Comparison of ENCODE assay signal across 9 cellular contexts in the genomic region with DNA sequence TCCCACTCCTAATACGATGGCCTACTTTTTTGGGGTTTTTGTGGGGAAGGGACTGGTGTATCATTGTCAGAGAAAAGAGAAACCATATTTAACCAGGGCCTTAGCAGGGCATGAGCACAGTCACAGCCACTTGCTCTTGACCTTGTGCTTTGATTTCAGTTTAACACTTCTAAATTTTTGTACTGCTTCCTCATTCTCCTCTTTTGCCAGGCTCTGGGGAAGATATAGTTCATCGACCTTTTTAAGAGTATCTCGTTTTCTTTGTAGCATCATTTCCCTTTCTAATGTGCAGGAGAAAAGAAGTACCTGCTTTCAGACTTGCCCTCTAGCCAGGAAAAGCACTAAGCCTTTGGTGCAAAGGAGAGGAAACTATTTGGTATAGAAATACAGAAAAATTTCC. TPM values are rescaled to one million over a fixed set of nuclear protein-coding genes. Genes with fewer than 3 reads are reported as not detected.
DNase-seq lines count a peak whose midpoint lies in the region; FAIRE-seq and TF ChIP-seq lines count a peak whose summit lies in the region.
"Had no signal": no experiment of that assay in that cellular context is flagged by ENCODE, and none has a peak within 500 bp of the region (broad histone marks: within the 10 kb centered on the region; RNA-seq: fewer than 3 reads in every experiment).

No MANE protein-coding gene starts in this region.

- intact Hi-C loops in activated T-helper 2 cell treated with anti-CD3 and anti-CD28 coated beads, Interferon-gamma antibody, Interleukin-2, Interleukin-4, amounts not matched to agents 10 μg/mL and 5 μg/mL and 100 μg/mL, durations not matched to agents 14 hours and 24 hours and 36 hours (cut with micrococcal nuclease) = loop anchor here (5.0 to 10.0 kb wide), 4 partner anchors 128 to 1032 kb away; a partner anchor contains a TSS

- H3K4me1 Mint-ChIP-seq in activated naive CD4-positive, alpha-beta T cell treated with anti-CD3 and anti-CD28 coated beads, Interleukin-2, amount 10 ng/mL, durations not matched to agents 7 days and 5 days = peaks cover 64% of the 10 kb centered on the region
- H3K4me1 Mint-ChIP-seq in activated T-helper 2 cell treated with anti-CD3 and anti-CD28 coated beads, Interferon-gamma antibody, Interleukin-2, Interleukin-4, amounts not matched to agents 10 μg/mL and 5 μg/mL and 100 μg/mL, durations not matched to agents 14 hours and 24 hours and 36 hours (ENCODE audit: low read depth) = peaks cover 62% of the 10 kb centered on the region

- FAIRE-seq in frontal cortex (lab: Jason Lieb, UNC) = no peak

- peak overlapping the region; percentile 86 for H3K4me3 Mint-ChIP-seq in activated naive CD4-positive, alpha-beta T cell treated with anti-CD3 and anti-CD28 coated beads, Interleukin-2, amount 10 ng/mL, durations not matched to agents 7 days and 5 days
- H3K4me3 Mint-ChIP-seq in activated T-helper 2 cell treated with anti-CD3 and anti-CD28 coated beads, Interferon-gamma antibody, Interleukin-2, Interleukin-4, amounts not matched to agents 10 μg/mL and 5 μg/mL and 100 μg/mL, durations not matched to agents 14 hours and 24 hours and 36 hours (ENCODE audit: low read depth) = peak overlapping the region; percentile 98

- no peak for TF ChIP-seq CTCF in kidney epithelial cell (IDR thresholded peaks at IDR 0.05; ENCODE audit: insufficient read depth, low read length, poor library complexity, severe bottlenecking)
- TF ChIP-seq CTCF in tibial nerve (IDR thresholded peaks at IDR 0.05) = no peak
- no peak for TF ChIP-seq CTCF in GM10266 (IDR thresholded peaks at IDR 0.05; ENCODE audit: control insufficient read depth, insufficient read depth, low read depth, missing control alignments)

- 34 to 39% methylated on average over 3 of the region's 3 CpGs for WGBS in tibial nerve, 2 donors

- no peaks in the 10 kb centered on the region for H3K9me3 ChIP-seq in tibial nerve

- peaks cover 0 to 70% (median 36%) of the 10 kb centered on the region in 4 donors for H3K4me1 ChIP-seq in tibial nerve

- H3K27me3 ChIP-seq in kidney epithelial cell (ENCODE audit: control insufficient read depth, insufficient read depth, low read length) (no peaks in the 10 kb centered on the region), tibial nerve (no peaks in the 10 kb centered on the region)

- no peak for TF ChIP-seq EP300 in tibial nerve (IDR thresholded peaks at IDR 0.05)

- TF ChIP-seq POLR2A in tibial nerve (IDR thresholded peaks at IDR 0.05) = no peak

- H3K27ac ChIP-seq in tibial nerve = peak overlapping the region; percentile 96 to 100 (median 100)

- no peaks in the 10 kb centered on the region for H3K9me3 Mint-ChIP-seq in activated naive CD4-positive, alpha-beta T cell treated with anti-CD3 and anti-CD28 coated beads, Interleukin-2, amount 10 ng/mL, durations not matched to agents 7 days and 5 days
- no peaks in the 10 kb centered on the region for H3K9me3 Mint-ChIP-seq in activated T-helper 2 cell treated with anti-CD3 and anti-CD28 coated beads, Interferon-gamma antibody, Interleukin-2, Interleukin-4, amounts not matched to agents 10 μg/mL and 5 μg/mL and 100 μg/mL, durations not matched to agents 14 hours and 24 hours and 36 hours

- H3K27me3 Mint-ChIP-seq in activated naive CD4-positive, alpha-beta T cell treated with anti-CD3 and anti-CD28 coated beads, Interleukin-2, amount 10 ng/mL, durations not matched to agents 7 days and 5 days = peaks cover 4% of the 10 kb centered on the region
- H3K27me3 Mint-ChIP-seq in activated T-helper 2 cell treated with anti-CD3 and anti-CD28 coated beads, Interferon-gamma antibody, Interleukin-2, Interleukin-4, amounts not matched to agents 10 μg/mL and 5 μg/mL and 100 μg/mL, durations not matched to agents 14 hours and 24 hours and 36 hours (ENCODE audit: low read depth) = no peaks in the 10 kb centered on the region

- H3K36me3 ChIP-seq in kidney epithelial cell (ENCODE audit: control insufficient read depth, insufficient read depth, low read length) = no peaks in the 10 kb centered on the region
- no peaks in the 10 kb centered on the region for H3K36me3 ChIP-seq in tibial nerve

- DNase-seq in activated naive CD4-positive, alpha-beta T cell treated with anti-CD3 and anti-CD28 coated beads, Interleukin-2, amount 10 ng/mL, durations not matched to agents 7 days and 5 days = no peak
- no peak for DNase-seq in activated naive CD4-positive, alpha-beta T cell treated with anti-CD3 and anti-CD28 coated beads, Interleukin-2, amount 50 U/mL, for 16 hours
- DNase-seq in activated T-helper 2 cell treated with anti-CD3 and anti-CD28 coated beads, Interferon-gamma antibody, Interleukin-2, Interleukin-4, amounts not matched to agents 10 μg/mL and 5 μg/mL and 100 μg/mL, durations not matched to agents 14 hours and 24 hours and 36 hours (ENCODE audit: low spot score) = no peak
- DNase-seq in kidney epithelial cell (ENCODE audit: low read depth) (no peak), tibial nerve (ENCODE audit: low spot score in 2 of 2) (no peak), frontal cortex (ENCODE audit: low spot score in 2 of 2) (no peak), GM10266 (ENCODE audit: extremely low spot score) (no peak), ecto neural progenitor cell (ENCODE audit: low spot score) (no peak)

- peak overlapping the region; percentile 100 for H3K27ac Mint-ChIP-seq in activated naive CD4-positive, alpha-beta T cell treated with anti-CD3 and anti-CD28 coated beads, Interleukin-2, amount 10 ng/mL, durations not matched to agents 7 days and 5 days
- H3K27ac Mint-ChIP-seq in activated T-helper 2 cell treated with anti-CD3 and anti-CD28 coated beads, Interferon-gamma antibody, Interleukin-2, Interleukin-4, amounts not matched to agents 10 μg/mL and 5 μg/mL and 100 μg/mL, durations not matched to agents 14 hours and 24 hours and 36 hours = peak overlapping the region; percentile 97

- CTCF ChIA-PET in activated naive CD4-positive, alpha-beta T cell treated with anti-CD3 and anti-CD28 coated beads, Interleukin-2, amount 10 ng/mL, durations not matched to agents 7 days and 5 days (lab: Charles Lee) = no interaction called here

- peaks cover 43% of the 10 kb centered on the region for H3K36me3 Mint-ChIP-seq in activated naive CD4-positive, alpha-beta T cell treated with anti-CD3 and anti-CD28 coated beads, Interleukin-2, amount 10 ng/mL, durations not matched to agents 7 days and 5 days
- H3K36me3 Mint-ChIP-seq in activated T-helper 2 cell treated with anti-CD3 and anti-CD28 coated beads, Interferon-gamma antibody, Interleukin-2, Interleukin-4, amounts not matched to agents 10 μg/mL and 5 μg/mL and 100 μg/mL, durations not matched to agents 14 hours and 24 hours and 36 hours (ENCODE audit: low read depth) = peaks cover 52% of the 10 kb centered on the region

- peak overlapping the region; percentile 11 for H3K4me3 ChIP-seq in kidney epithelial cell (ENCODE audit: low read depth, low read length)
- peak overlapping the region in 3 of 4 donors; percentile 64 to 99 (median 93) for H3K4me3 ChIP-seq in tibial nerve
- H3K4me3 ChIP-seq: lung had no signal

RNA-seq across cellular contexts. Expression of a gene that starts 2.2 kb away (rescaled TPM):
- total RNA-seq in activated T-helper 2 cell treated with anti-CD3 and anti-CD28 coated beads, Interferon-gamma antibody, Interleukin-2, Interleukin-4, amounts not matched to agents 10 μg/mL and 5 μg/mL and 100 μg/mL, durations not matched to agents 14 hours and 24 hours and 36 hours = 51.1 and 52.8 TPM in 2 replicates
- total RNA-seq in kidney epithelial cell = 44.1 and 46.3 TPM in 2 replicates
- total RNA-seq in tibial nerve = 10 to 100 TPM; 46.5 to 66.9 (median 55.9) TPM
- total RNA-seq in frontal cortex = 52.2 TPM

RNA-seq across cellular contexts. Expression of a gene that starts 3.1 kb away (rescaled TPM):
- 24.7 and 24.9 TPM in 2 replicates for total RNA-seq in activated T-helper 2 cell treated with anti-CD3 and anti-CD28 coated beads, Interferon-gamma antibody, Interleukin-2, Interleukin-4, amounts not matched to agents 10 μg/mL and 5 μg/mL and 100 μg/mL, durations not matched to agents 14 hours and 24 hours and 36 hours
- 7.4 and 10.1 TPM in 2 replicates for total RNA-seq in kidney epithelial cell
- 10 to 100 TPM; 14.9 to 26.4 (median 16.6) TPM for total RNA-seq in tibial nerve
- 15.5 TPM for total RNA-seq in frontal cortex

RNA-seq across cellular contexts. Expression of a gene that starts 33.8 kb away (rescaled TPM):
- 6.6 and 7.1 TPM in 2 replicates for total RNA-seq in activated T-helper 2 cell treated with anti-CD3 and anti-CD28 coated beads, Interferon-gamma antibody, Interleukin-2, Interleukin-4, amounts not matched to agents 10 μg/mL and 5 μg/mL and 100 μg/mL, durations not matched to agents 14 hours and 24 hours and 36 hours
- total RNA-seq in kidney epithelial cell (12.0 and 14.2 TPM in 2 replicates), tibial nerve (100 to 1,000 TPM in 2 of 4 donors, 10 to 100 TPM in 2; 79.3 to 111 (median 98.9) TPM), frontal cortex (9.0 TPM)

RNA-seq across cellular contexts. Expression of a gene that starts 41.5 kb away (rescaled TPM):
- 2.3 and 2.5 TPM in 2 replicates for total RNA-seq in activated T-helper 2 cell treated with anti-CD3 and anti-CD28 coated beads, Interferon-gamma antibody, Interleukin-2, Interleukin-4, amounts not matched to agents 10 μg/mL and 5 μg/mL and 100 μg/mL, durations not matched to agents 14 hours and 24 hours and 36 hours
- total RNA-seq in kidney epithelial cell (1.2 and 1.5 TPM in 2 replicates), tibial nerve (under 1 TPM; 0.22 to 0.90 (median 0.50) TPM), frontal cortex (37.5 TPM)

RNA-seq across cellular contexts. Expression of a gene that starts 43.0 kb away (rescaled TPM):
- not detected in 2 replicates for total RNA-seq in activated T-helper 2 cell treated with anti-CD3 and anti-CD28 coated beads, Interferon-gamma antibody, Interleukin-2, Interleukin-4, amounts not matched to agents 10 μg/mL and 5 μg/mL and 100 μg/mL, durations not matched to agents 14 hours and 24 hours and 36 hours
- 0.75 and 1.2 TPM in 2 replicates for total RNA-seq in kidney epithelial cell
- total RNA-seq in tibial nerve = 1 to 10 TPM in 3 of 4 donors, under 1 TPM in 1; 0.59 to 7.6 (median 4.4) TPM
- 0.82 TPM for total RNA-seq in frontal cortex
